ENCODE assay signal across 3 cellular contexts in genomic region chr15:89034305-89034704, GRCh38.
TF ChIP-seq lines count a peak whose summit lies in the region.

No MANE protein-coding gene starts in this region.

TF ChIP-seq in HEK293, 187 proteins besides CTCF, POLR2A, EP300 and RAD21 (continued from another document):
- TF ChIP-seq PRDM4 (tag by site-specific recombination; IDR thresholded peaks at IDR 0.05) (no peak), ZNF155 (tag by site-specific recombination; IDR thresholded peaks at IDR 0.05) (no peak)

TF ChIP-seq in HepG2, 621 proteins besides CTCF, POLR2A, EP300 and RAD21 (continued from another document):
- TF ChIP-seq SMC3 (IDR thresholded peaks at IDR 0.05; ENCODE audit: low read length): peak; percentile 33; the same call in 1 of the 2 replicates
- TF ChIP-seq ZBTB43 (CRISPR knock-in tag; conservative IDR thresholded peaks at IDR 0.05): no peak

TF ChIP-seq in WTC11, 78 proteins besides CTCF, POLR2A, EP300 and RAD21 (continued from another document):
- TF ChIP-seq AFF4 (CRISPR knock-in tag; IDR thresholded peaks at IDR 0.05; ENCODE audit: borderline replicate concordance) (no peak), TP53 (CRISPR knock-in tag; IDR thresholded peaks at IDR 0.05) (no peak), ELF4 (CRISPR knock-in tag; IDR thresholded peaks at IDR 0.05; ENCODE audit: low read depth) (no peak), ATF2 (CRISPR knock-in tag; IDR thresholded peaks at IDR 0.05; ENCODE audit: borderline replicate concordance, low read depth) (no peak), GTF2I (CRISPR knock-in tag; conservative IDR thresholded peaks at IDR 0.05) (no peak), TEAD1 (CRISPR knock-in tag; IDR thresholded peaks at IDR 0.05) (no peak), MAX (CRISPR knock-in tag; IDR thresholded peaks at IDR 0.05) (no peak), CREB1 (CRISPR knock-in tag; IDR thresholded peaks at IDR 0.05) (no peak), HMGA2 (CRISPR knock-in tag; IDR thresholded peaks at IDR 0.05) (no peak), ZNF425 (CRISPR knock-in tag; conservative IDR thresholded peaks at IDR 0.05) (no peak), JAZF1 (CRISPR knock-in tag; IDR thresholded peaks at IDR 0.05) (no peak), TEAD4 (CRISPR knock-in tag; IDR thresholded peaks at IDR 0.05) (no peak), SMAD4 (CRISPR knock-in tag; IDR thresholded peaks at IDR 0.05) (no peak), E2F4 (CRISPR knock-in tag; IDR thresholded peaks at IDR 0.05; ENCODE audit: borderline replicate concordance, low read depth) (no peak), EMX1 (CRISPR knock-in tag; IDR thresholded peaks at IDR 0.05) (no peak), ZBTB21 (CRISPR knock-in tag; IDR thresholded peaks at IDR 0.05; ENCODE audit: borderline replicate concordance) (no peak), USF1 (CRISPR knock-in tag; IDR thresholded peaks at IDR 0.05) (no peak)
